Comparison of ENCODE assay signal across 11 cellular contexts in genomic region chr7:157612009-157612663, GRCh38.
A peak's percentile ranks its signal among the peaks of the same experiment; 100 is the strongest.
DNase-seq lines count a peak whose midpoint lies in the region; ATAC-seq and TF ChIP-seq lines count a peak whose summit lies in the region.
"Had no signal": no experiment of that assay in that cellular context is flagged by ENCODE, and none has a peak within 500 bp of the region (broad histone marks: within the 10 kb centered on the region; RNA-seq: fewer than 3 reads in every experiment).

No MANE protein-coding gene starts in this region.

- CTCF ChIA-PET in activated CD8-positive, alpha-beta memory T cell treated with anti-CD3 and anti-CD28 coated beads, Interleukin-2, amount 10 ng/mL, durations not matched to agents 7 days and 5 days (lab: Charles Lee), result interaction anchor here (1.0 to 1.3 kb wide), 3 partner anchors 37 to 226 kb away, joined by 3 to 4 read pairs (median 3); no protein-coding TSS in a partner anchor
- CTCF ChIA-PET in activated B cell treated with CpG ODN at 0.5 μM for 24 hours (lab: Charles Lee), result no interaction called here

- H3K36me3 ChIP-seq in hepatocyte (replicated peaks; ENCODE audit: insufficient read depth, low read depth), result no peaks in the 10 kb centered on the region

- intact Hi-C loops in activated B cell treated with CpG ODN at 0.5 μM for 24 hours (cut with micrococcal nuclease), result no loop called here

- peak overlapping the region; percentile 75 for H3K4me2 ChIP-seq in hepatocyte

- peak overlapping the region; percentile 74 for H3K27ac Mint-ChIP-seq in activated CD8-positive, alpha-beta memory T cell treated with anti-CD3 and anti-CD28 coated beads, Interleukin-2, amount 10 ng/mL, durations not matched to agents 7 days and 5 days
- H3K27ac Mint-ChIP-seq in activated B cell treated with CpG ODN at 0.5 μM for 24 hours, result peak overlapping the region; percentile 50
- peak overlapping the region; percentile 6 to 31 for H3K27ac Mint-ChIP-seq in stimulated activated naive CD8-positive, alpha-beta T cell treated with anti-CD3 and anti-CD28 coated beads, Interleukin-15, amount 100 ng/mL, for 72 hours

- peaks cover 11% of the 10 kb centered on the region for H3K27me3 Mint-ChIP-seq in activated CD8-positive, alpha-beta memory T cell treated with anti-CD3 and anti-CD28 coated beads, Interleukin-2, amount 10 ng/mL, durations not matched to agents 7 days and 5 days
- H3K27me3 Mint-ChIP-seq in activated B cell treated with CpG ODN at 0.5 μM for 24 hours, result no peaks in the 10 kb centered on the region
- peaks cover 9% of the 10 kb centered on the region for H3K27me3 Mint-ChIP-seq in stimulated activated naive CD8-positive, alpha-beta T cell treated with anti-CD3 and anti-CD28 coated beads, Interleukin-15, amount 100 ng/mL, for 72 hours

- no peaks in the 10 kb centered on the region for H3K79me2 ChIP-seq in hepatocyte

- TF ChIP-seq CTCF in activated B cell treated with CpG ODN at 0.5 μM for 24 hours (IDR thresholded peaks at IDR 0.05) (no peak), hepatocyte (IDR thresholded peaks at IDR 0.05; ENCODE audit: poor library complexity) (no peak)

- H3K9me3 ChIP-seq in hepatocyte (ENCODE audit: low read depth), result no peaks in the 10 kb centered on the region

- H2AFZ ChIP-seq in hepatocyte, result no peak overlapping the region

- H3K4me3 ChIP-seq in hepatocyte, result no peak overlapping the region

- whole genome bisulfite sequencing in hepatocyte (ENCODE audit: low lambda C conversion rate, missing lambda C conversion rate), result 90% methylated on average over 33 of the region's 33 CpGs

- H3K36me3 Mint-ChIP-seq in activated CD8-positive, alpha-beta memory T cell treated with anti-CD3 and anti-CD28 coated beads, Interleukin-2, amount 10 ng/mL, durations not matched to agents 7 days and 5 days, result no peaks in the 10 kb centered on the region
- no peaks in the 10 kb centered on the region for H3K36me3 Mint-ChIP-seq in activated B cell treated with CpG ODN at 0.5 μM for 24 hours (ENCODE audit: low read depth)

- no peaks in the 10 kb centered on the region for H3K9me3 Mint-ChIP-seq in activated CD8-positive, alpha-beta memory T cell treated with anti-CD3 and anti-CD28 coated beads, Interleukin-2, amount 10 ng/mL, durations not matched to agents 7 days and 5 days (ENCODE audit: low read depth)
- H3K9me3 Mint-ChIP-seq in activated B cell treated with CpG ODN at 0.5 μM for 24 hours, result no peaks in the 10 kb centered on the region
- H3K9me3 Mint-ChIP-seq in stimulated activated naive CD8-positive, alpha-beta T cell treated with anti-CD3 and anti-CD28 coated beads, Interleukin-15, amount 100 ng/mL, for 72 hours, result no peaks in the 10 kb centered on the region

- no peaks in the 10 kb centered on the region for H3K27me3 ChIP-seq in hepatocyte

- H3K9me2 ChIP-seq in hepatocyte (replicated peaks; ENCODE audit: insufficient read depth), result no peaks in the 10 kb centered on the region

- peak overlapping the region; percentile 74 for H3K4me3 Mint-ChIP-seq in activated CD8-positive, alpha-beta memory T cell treated with anti-CD3 and anti-CD28 coated beads, Interleukin-2, amount 10 ng/mL, durations not matched to agents 7 days and 5 days
- peak overlapping the region; percentile 82 for H3K4me3 Mint-ChIP-seq in activated B cell treated with CpG ODN at 0.5 μM for 24 hours
- peak overlapping the region; percentile 91 to 94 for H3K4me3 Mint-ChIP-seq in stimulated activated naive CD8-positive, alpha-beta T cell treated with anti-CD3 and anti-CD28 coated beads, Interleukin-15, amount 100 ng/mL, for 72 hours

- ATAC-seq in activated CD8-positive, alpha-beta memory T cell treated with anti-CD3 and anti-CD28 coated beads, Interleukin-2, amount 10 ng/mL, durations not matched to agents 7 days and 5 days, result no peak
- ATAC-seq in activated B cell treated with CpG ODN at 0.5 μM for 24 hours (ENCODE audit: low read depth), result no peak
- ATAC-seq in stimulated activated naive CD8-positive, alpha-beta T cell treated with anti-CD3 and anti-CD28 coated beads, Interleukin-15, amount 100 ng/mL, for 72 hours, result no peak
- ATAC-seq in HG03520 (IDR thresholded peaks at IDR 0.05; ENCODE audit: unreplicated experiment), result no peak

- no peaks in the 10 kb centered on the region for H4K20me1 ChIP-seq in hepatocyte (ENCODE audit: insufficient read depth, poor library complexity, severe bottlenecking)

- no peaks in the 10 kb centered on the region for H3K4me1 ChIP-seq in hepatocyte (ENCODE audit: insufficient read depth)

- no peak for DNase-seq in activated CD8-positive, alpha-beta memory T cell treated with anti-CD3 and anti-CD28 coated beads, Interleukin-2, amount 10 ng/mL, durations not matched to agents 7 days and 5 days
- DNase-seq in activated CD8-positive, alpha-beta memory T cell treated with anti-CD3 and anti-CD28 coated beads, Interleukin-2, amount 50 U/mL, for 48 hours, result no peak
- DNase-seq in activated B cell treated with CpG ODN at 0.5 μM for 24 hours (no peak), hepatocyte (ENCODE audit: low spot score) (no peak), caudate nucleus (lab: John Stamatoyannopoulos, UW) (no peak), AG20443 (ENCODE audit: low spot score) (no peak)
- no peak for DNase-seq in stimulated activated naive CD8-positive, alpha-beta T cell treated with anti-CD3 and anti-CD28 coated beads, Interleukin-15, amount 100 ng/mL, for 72 hours
- DNase-seq: cortex of kidney, GDM1, T-helper 9 cell had no signal

- POLR2A ChIA-PET in activated B cell treated with CpG ODN at 0.5 μM for 24 hours (lab: Charles Lee), result interaction anchor here (0.6 kb wide), 1 partner anchor 9 kb away, joined by 3 read pairs; no protein-coding TSS in a partner anchor

- H3K4me1 Mint-ChIP-seq in activated CD8-positive, alpha-beta memory T cell treated with anti-CD3 and anti-CD28 coated beads, Interleukin-2, amount 10 ng/mL, durations not matched to agents 7 days and 5 days, result peaks cover 6% of the 10 kb centered on the region
- H3K4me1 Mint-ChIP-seq in activated B cell treated with CpG ODN at 0.5 μM for 24 hours, result peaks cover 5% of the 10 kb centered on the region
- H3K4me1 Mint-ChIP-seq in stimulated activated naive CD8-positive, alpha-beta T cell treated with anti-CD3 and anti-CD28 coated beads, Interleukin-15, amount 100 ng/mL, for 72 hours, result peaks cover 37% of the 10 kb centered on the region

- no peak overlapping the region for H3K27ac ChIP-seq in hepatocyte
- H3K27ac ChIP-seq in caudate nucleus (ENCODE audit: low read depth, low read length), result no peak overlapping the region

Comparison
In these comparisons a context has a peak if more than half of its experiments do, and no peak if none do; other contexts are left out.
1. H3K27ac Mint-ChIP-seq: peak in every context shown above with its lines; median percentile 74 in activated CD8-positive, alpha-beta memory T cell treated with anti-CD3 and anti-CD28 coated beads, Interleukin-2, amount 10 ng/mL, durations not matched to agents 7 days and 5 days; 50 in activated B cell treated with CpG ODN at 0.5 μM for 24 hours; 18 in stimulated activated naive CD8-positive, alpha-beta T cell treated with anti-CD3 and anti-CD28 coated beads, Interleukin-15, amount 100 ng/mL, for 72 hours.